Comparison of ENCODE assay signal across 10 cellular contexts in genomic region chr2:23624378-23624777, GRCh38.
DNase-seq lines count a peak whose midpoint lies in the region; ATAC-seq and TF ChIP-seq lines count a peak whose summit lies in the region.
"Had no signal": no experiment of that assay in that cellular context is flagged by ENCODE, and none has a peak within 500 bp of the region (broad histone marks: within the 10 kb centered on the region; RNA-seq: fewer than 3 reads in every experiment).

No MANE protein-coding gene starts in this region.

- no peaks in the 10 kb centered on the region for H3K9me3 ChIP-seq in T-helper 17 cell (ENCODE audit: control insufficient read depth, low read length, poor library complexity, severe bottlenecking)

- no peak overlapping the region for H3K9ac ChIP-seq in KMS-11
- H3K9ac ChIP-seq: parathyroid adenoma had no signal

- H3K27me3 Mint-ChIP-seq in T-helper 17 cell = peaks cover 14% of the 10 kb centered on the region
- H3K27me3 Mint-ChIP-seq in immature natural killer cell (ENCODE audit: low read depth in 3 of 3) = peaks cover 0 to 4% (median 0%) of the 10 kb centered on the region in 3 donors

- H4K20me1 ChIP-seq in KMS-11 (ENCODE audit: insufficient read depth) = no peaks in the 10 kb centered on the region

- TF ChIP-seq CTCF in KMS-11 (conservative IDR thresholded peaks at IDR 0.05; ENCODE audit: low read depth, low read length) = peak; percentile 67
- TF ChIP-seq CTCF in brain microvascular endothelial cell (IDR thresholded peaks at IDR 0.05; ENCODE audit: low read depth, low read length, missing control alignments) = peak; percentile 76

- H2AFZ ChIP-seq in KMS-11 (ENCODE audit: low read depth) = no peak overlapping the region
- H2AFZ ChIP-seq: parathyroid adenoma had no signal

- H3K36me3 Mint-ChIP-seq in T-helper 17 cell (ENCODE audit: low read depth) = no peaks in the 10 kb centered on the region
- peaks cover 0 to 3% (median 0%) of the 10 kb centered on the region in 3 donors for H3K36me3 Mint-ChIP-seq in immature natural killer cell

- H3K9me3 Mint-ChIP-seq in immature natural killer cell = peaks cover 0 to 11% (median 4%) of the 10 kb centered on the region in 6 donors

- H3K4me3 ChIP-seq in KMS-11 (IDR thresholded peaks at IDR 0.05; ENCODE audit: insufficient read depth, low read depth, low read length) (no peak overlapping the region), brain microvascular endothelial cell (ENCODE audit: low read depth, low read length) (no peak overlapping the region)

- H3K27ac Mint-ChIP-seq in T-helper 17 cell (no peak overlapping the region), immature natural killer cell (no peak overlapping the region)

- no peak overlapping the region for H3K4me2 ChIP-seq in KMS-11

- H3K36me3 ChIP-seq in KMS-11 (ENCODE audit: insufficient read depth) = no peaks in the 10 kb centered on the region
- H3K36me3 ChIP-seq in brain microvascular endothelial cell (replicated peaks) = no peaks in the 10 kb centered on the region

- H3K4me1 Mint-ChIP-seq in T-helper 17 cell = no peaks in the 10 kb centered on the region
- H3K4me1 Mint-ChIP-seq in immature natural killer cell = no peaks in the 10 kb centered on the region

- no peaks in the 10 kb centered on the region for H3K4me1 ChIP-seq in KMS-11 (ENCODE audit: low read depth, poor library complexity, severe bottlenecking)
- H3K4me1 ChIP-seq: parathyroid adenoma had no signal

- DNase-seq in DMS 273 (lab: John Stamatoyannopoulos, UW; ENCODE audit: unreplicated experiment) (peak; percentile 58), DMS 273 treated with DMSO at 0.1 percent for 48 hours (lab: John Stamatoyannopoulos, UW) (no peak), brain microvascular endothelial cell (no peak), posterior vena cava (ENCODE audit: low spot score) (peak; percentile 65), T-helper 17 cell (no peak), immature natural killer cell (no peak)
- DNase-seq: SHP77 had no signal

- H3K79me2 ChIP-seq in KMS-11 (ENCODE audit: insufficient read depth, low read depth) = no peaks in the 10 kb centered on the region
- H3K79me2 ChIP-seq: parathyroid adenoma had no signal

- intact Hi-C loops in posterior vena cava (cut with DNase I) = no loop called here

- in situ Hi-C loops in brain microvascular endothelial cell (cut with HindIII; ENCODE audit: low pct_ligation_motif_present, low sequenced_read_pairs) = no loop called here

- ATAC-seq in T-helper 17 cell = no peak
- no peak for ATAC-seq in GM19463 (IDR thresholded peaks at IDR 0.05; ENCODE audit: unreplicated experiment)

- H3K27ac ChIP-seq in KMS-11 = no peak overlapping the region
- H3K27ac ChIP-seq in brain microvascular endothelial cell = no peak overlapping the region
- H3K27ac ChIP-seq: parathyroid adenoma had no signal

- H3K27me3 ChIP-seq in KMS-11 (ENCODE audit: insufficient read depth, low read depth) (no peaks in the 10 kb centered on the region), brain microvascular endothelial cell (replicated peaks) (no peaks in the 10 kb centered on the region)

- H3K4me3 Mint-ChIP-seq in T-helper 17 cell (no peak overlapping the region), immature natural killer cell (no peak overlapping the region)

Comparison
In these comparisons a context has a peak if more than half of its experiments do, and no peak if none do; other contexts are left out.
1. DNase-seq: peak in DMS 273 (single experiment) and posterior vena cava (single experiment); none in DMS 273 treated with DMSO at 0.1 percent for 48 hours (single experiment), brain microvascular endothelial cell (single experiment), T-helper 17 cell (0 of 3) and immature natural killer cell (0 of 3).